In the genomic region with DNA sequence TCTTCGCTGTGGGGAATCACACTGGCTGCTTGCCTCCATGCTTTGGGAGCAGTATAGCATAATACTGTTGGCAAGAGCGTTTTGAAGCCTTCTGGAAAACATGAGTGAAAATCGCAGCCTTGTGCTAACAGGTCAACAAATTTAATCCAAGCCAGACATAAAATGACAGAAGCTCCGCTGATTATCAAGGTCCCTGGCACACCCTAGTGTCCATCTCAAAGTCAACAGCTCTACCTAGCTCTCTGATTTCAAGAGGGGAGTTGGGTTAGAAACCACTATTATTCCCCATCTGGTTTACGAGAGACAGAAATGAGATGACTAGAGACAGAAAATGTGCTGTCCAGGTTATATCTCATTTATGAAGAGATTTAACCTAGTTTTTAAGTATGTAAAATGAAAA, we compare ENCODE assay signal across 29 cellular contexts.
"Had no signal": no experiment of that assay in that cellular context is flagged by ENCODE, and none has a peak within 500 bp of the region (broad histone marks: within the 10 kb centered on the region; RNA-seq: fewer than 3 reads in every experiment).

No MANE protein-coding gene starts in this region.

- H3K4me3 Mint-ChIP-seq: activated CD4-positive, alpha-beta memory T cell treated with anti-CD3 and anti-CD28 coated beads, Interleukin-2, amount 10 ng/mL, durations not matched to agents 7 days and 5 days; activated CD4-positive, alpha-beta T cell treated with anti-CD3 and anti-CD28 coated beads for 36 hours; activated naive CD8-positive, alpha-beta T cell treated with anti-CD3 and anti-CD28 coated beads, Interleukin-2, amount 10 ng/mL, durations not matched to agents 7 days and 5 days; activated T-helper 17 cell treated with anti-CD3 and anti-CD28 coated beads, Interleukin-2, amount 50 U/mL, for 72 hours; T-cell had no signal

- H3K9ac ChIP-seq: KMS-11 had no signal

- H3K36me3 ChIP-seq: adrenal gland, Peyer's patch, SJSA1 had no signal

- H3K27me3 ChIP-seq: adrenal gland, Peyer's patch, SJSA1 had no signal

- H3K9me3 Mint-ChIP-seq: activated naive CD8-positive, alpha-beta T cell treated with anti-CD3 and anti-CD28 coated beads, Interleukin-2, amount 10 ng/mL, durations not matched to agents 7 days and 5 days; activated T-helper 17 cell treated with anti-CD3 and anti-CD28 coated beads, Interleukin-2, amount 50 U/mL, for 72 hours had no signal

- H3K4me1 ChIP-seq: adrenal gland, Peyer's patch, SJSA1 had no signal

- H3K9me3 ChIP-seq: adrenal gland, Peyer's patch, SJSA1 had no signal

- DNase-seq: activated CD4-positive, alpha-beta memory T cell treated with anti-CD3 and anti-CD28 coated beads, Interleukin-2, amount 10 ng/mL, durations not matched to agents 7 days and 5 days; activated CD4-positive, alpha-beta T cell treated with anti-CD3 and anti-CD28 coated beads for 36 hours; activated CD4-positive, alpha-beta T cell treated with anti-CD3 and anti-CD28 coated beads, Interleukin-2, amount 50 U/mL, for 1 hour; activated gamma-delta T cell treated with Interleukin-2 at 50 U/mL for 16 hours; activated naive CD4-positive, alpha-beta T cell treated with anti-CD3 and anti-CD28 coated beads, Interleukin-2, amount 50 U/mL, for 16 hours; activated naive CD8-positive, alpha-beta T cell treated with anti-CD3 and anti-CD28 coated beads, Interleukin-2, amount 10 ng/mL, durations not matched to agents 7 days and 5 days; activated T-cell treated with anti-CD3 and anti-CD28 coated beads for 4 hours; activated T-cell treated with anti-CD3 and anti-CD28 coated beads, Interleukin-2, amount 50 U/mL, for 48 hours; adrenal gland; anterior cingulate cortex; cerebellar nuclear complex; MV-4-11; NCI-H1105; NCI-H1436; NCI-H187; NCI-H2081; NCI-H510A treated with DMSO at 0.1 percent for 48 hours; NCI-H748 treated with DMSO at 0.1 percent for 48 hours; OCI-M1; Peyer's patch; SHP77; T-cell; T-helper 2 cell; T1000 had no signal

- H3K36me3 Mint-ChIP-seq: activated naive CD8-positive, alpha-beta T cell treated with anti-CD3 and anti-CD28 coated beads, Interleukin-2, amount 10 ng/mL, durations not matched to agents 7 days and 5 days; T-cell had no signal

- H3K4me2 ChIP-seq: KMS-11 had no signal

- H3K27ac Mint-ChIP-seq: activated CD4-positive, alpha-beta memory T cell treated with anti-CD3 and anti-CD28 coated beads, Interleukin-2, amount 10 ng/mL, durations not matched to agents 7 days and 5 days; activated CD4-positive, alpha-beta T cell treated with anti-CD3 and anti-CD28 coated beads for 36 hours; activated naive CD8-positive, alpha-beta T cell treated with anti-CD3 and anti-CD28 coated beads, Interleukin-2, amount 10 ng/mL, durations not matched to agents 7 days and 5 days; activated T-helper 17 cell treated with anti-CD3 and anti-CD28 coated beads, Interleukin-2, amount 50 U/mL, for 72 hours; T-cell had no signal

- H3K27ac ChIP-seq: adrenal gland, KMS-11, Peyer's patch, RWPE1, SJSA1, VCaP had no signal

- H3K4me3 ChIP-seq: adrenal gland, Peyer's patch, SJSA1 had no signal

- H3K27me3 Mint-ChIP-seq: activated CD4-positive, alpha-beta memory T cell treated with anti-CD3 and anti-CD28 coated beads, Interleukin-2, amount 10 ng/mL, durations not matched to agents 7 days and 5 days had no signal

- H3K4me1 Mint-ChIP-seq: activated CD4-positive, alpha-beta memory T cell treated with anti-CD3 and anti-CD28 coated beads, Interleukin-2, amount 10 ng/mL, durations not matched to agents 7 days and 5 days; activated CD4-positive, alpha-beta T cell treated with anti-CD3 and anti-CD28 coated beads for 36 hours; activated naive CD8-positive, alpha-beta T cell treated with anti-CD3 and anti-CD28 coated beads, Interleukin-2, amount 10 ng/mL, durations not matched to agents 7 days and 5 days; activated T-helper 17 cell treated with anti-CD3 and anti-CD28 coated beads, Interleukin-2, amount 50 U/mL, for 72 hours; T-cell had no signal
